ENCODE assay signal across 1 cellular context in the genomic region with DNA sequence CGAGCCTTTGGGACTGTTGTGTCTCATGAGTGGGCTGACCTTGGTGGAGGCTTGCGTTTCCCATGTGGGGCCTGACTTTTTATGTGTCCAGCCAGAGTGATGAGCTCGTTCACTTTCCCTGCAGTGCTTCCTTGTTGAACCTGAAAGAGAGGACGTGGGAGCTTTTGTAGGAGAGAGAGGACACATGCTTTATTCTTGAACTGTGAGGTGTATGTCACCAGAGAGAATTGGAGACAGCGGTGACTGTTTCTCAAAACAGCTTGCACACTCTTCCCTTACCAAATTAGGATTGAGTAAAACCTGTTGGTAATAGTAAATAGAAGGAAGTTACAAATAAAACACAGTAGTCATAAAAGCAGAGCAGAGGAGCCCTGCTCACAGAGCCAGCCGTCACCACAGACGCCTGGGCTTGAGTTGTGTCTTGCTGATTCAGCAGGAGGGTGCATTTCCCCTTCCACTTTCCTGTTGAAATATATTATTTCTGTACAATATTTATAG.
TF ChIP-seq lines count a peak whose summit lies in the region.

No MANE protein-coding gene starts in this region.

TF ChIP-seq in endothelial cell of umbilical vein, 7 proteins besides CTCF, POLR2A, EP300 and RAD21 (continued from another document):
- TF ChIP-seq, protein P1, sequence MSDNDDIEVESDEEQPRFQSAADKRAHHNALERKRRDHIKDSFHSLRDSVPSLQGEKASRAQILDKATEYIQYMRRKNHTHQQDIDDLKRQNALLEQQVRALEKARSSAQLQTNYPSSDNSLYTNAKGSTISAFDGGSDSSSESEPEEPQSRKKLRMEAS (IDR thresholded peaks at IDR 0.05; ENCODE audit: insufficient read depth, insufficient read length) = no peak
- TF ChIP-seq EZH2 (IDR thresholded peaks at IDR 0.05; ENCODE audit: borderline replicate concordance, low read depth, low read length, severe bottlenecking) (no peak), JUN (IDR thresholded peaks at IDR 0.05; ENCODE audit: borderline replicate concordance, insufficient read depth, insufficient read length, low read depth) (no peak)
